1 cellular context compared by ENCODE assay signal in genomic region chr2:191677646-191678436, GRCh38.
TF ChIP-seq lines count a peak whose summit lies in the region.

NABP1 (plus strand) TSS chr2:191678136; CDS start chr2:191678615, 479 bp downstream.

TF ChIP-seq in K562, 482 proteins besides CTCF, POLR2A, EP300 and RAD21 (continued from another document and continues in another):
- TF ChIP-seq MLX (CRISPR knock-in tag; conservative IDR thresholded peaks at IDR 0.05) (no peak), MAFG (tag; conservative IDR thresholded peaks at IDR 0.05) (no peak), E2F4 (CRISPR knock-in tag; IDR thresholded peaks at IDR 0.05; ENCODE audit: low read depth) (no peak; the same call in 1 of the 2 replicates), CLOCK (CRISPR knock-in tag; IDR thresholded peaks at IDR 0.05; ENCODE audit: borderline replicate concordance) (no peak), ZNF511 (CRISPR knock-in tag; IDR thresholded peaks at IDR 0.05) (peak; percentile 65; the same call in 1 of the 2 replicates), PHTF2 (CRISPR knock-in tag; IDR thresholded peaks at IDR 0.05) (no peak), NCOA6 (IDR thresholded peaks at IDR 0.05) (no peak), ZNF124 (CRISPR knock-in tag; IDR thresholded peaks at IDR 0.05) (no peak), RFX1 (IDR thresholded peaks at IDR 0.05) (no peak; the same call in 1 of the 2 replicates), RNF219 (CRISPR knock-in tag; IDR thresholded peaks at IDR 0.05) (no peak), ETV5 (CRISPR knock-in tag; IDR thresholded peaks at IDR 0.05; ENCODE audit: low read depth) (no peak; the same call in 1 of the 2 replicates), KDM1A (IDR thresholded peaks at IDR 0.05) (no peak), LEF1 (IDR thresholded peaks at IDR 0.05) (no peak), ELF1 (tag; IDR thresholded peaks at IDR 0.05) (no peak), CGGBP1 (CRISPR knock-in tag; IDR thresholded peaks at IDR 0.05) (no peak), AFF1 (IDR thresholded peaks at IDR 0.05; ENCODE audit: low read depth in 1 of 2, partially characterized antibody in 2 of 2) (peak in 1 of 2 experiments; percentile 59), ZNF277 (CRISPR knock-in tag; IDR thresholded peaks at IDR 0.05; ENCODE audit: borderline replicate concordance) (no peak), ASH1L (IDR thresholded peaks at IDR 0.05; ENCODE audit: borderline replicate concordance, low read depth, partially characterized antibody) (no peak), COPS2 (conservative IDR thresholded peaks at IDR 0.05) (no peak), ARNT (IDR thresholded peaks at IDR 0.05) (peak in 1 of 2 experiments; percentile 22; a peak in 1 of 4 replicates), ZSCAN29 (IDR thresholded peaks at IDR 0.05) (no peak), ZNF707 (CRISPR knock-in tag; conservative IDR thresholded peaks at IDR 0.05) (no peak), FOS (IDR thresholded peaks at IDR 0.05; ENCODE audit: extremely low read depth, insufficient read length) (no peak), CBX3 (IDR thresholded peaks at IDR 0.05; ENCODE audit: borderline replicate concordance in 1 of 2, low read length in 2 of 2) (no peak), CHD7 (IDR thresholded peaks at IDR 0.05; ENCODE audit: low read depth, low read length) (no peak), ZNF263 (CRISPR knock-in tag; IDR thresholded peaks at IDR 0.05; ENCODE audit: borderline replicate concordance) (peak; percentile 12; the same call in 1 of the 2 replicates), ZFX (CRISPR knock-in tag; IDR thresholded peaks at IDR 0.05) (no peak), TFAM (CRISPR knock-in tag; conservative IDR thresholded peaks at IDR 0.05) (no peak), HMBOX1 (IDR thresholded peaks at IDR 0.05) (no peak)
